Comparison of ENCODE assay signal across 8 cellular contexts in the genomic region with DNA sequence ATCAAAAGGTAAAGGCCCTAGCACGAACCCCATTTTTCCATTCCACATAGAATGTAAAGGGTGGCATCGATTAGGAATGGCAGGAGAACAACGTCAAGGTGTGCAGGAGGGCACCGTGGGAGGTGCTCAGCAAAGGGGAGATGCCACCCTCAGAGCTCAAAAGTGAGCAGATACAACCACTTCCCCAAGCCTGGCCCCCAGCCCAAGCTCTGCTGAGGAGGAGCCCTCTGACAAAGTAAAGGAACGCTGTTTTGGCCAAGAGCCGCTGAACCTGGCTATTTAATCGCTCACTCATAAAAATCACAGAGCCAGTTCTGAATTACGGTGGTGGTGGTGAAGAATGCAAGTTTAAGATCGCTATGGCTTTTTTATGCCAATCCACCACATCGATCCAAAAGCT. TPM values are rescaled to one million over a fixed set of nuclear protein-coding genes. Genes with fewer than 3 reads are reported as not detected.
DNase-seq lines count a peak whose midpoint lies in the region; ATAC-seq, FAIRE-seq and TF ChIP-seq lines count a peak whose summit lies in the region.

No MANE protein-coding gene starts in this region.

- H2AFZ ChIP-seq in astrocyte (ENCODE audit: low read depth, low read length), result peak overlapping the region; percentile 99

- H3K4me3 Mint-ChIP-seq in activated naive CD4-positive, alpha-beta T cell treated with anti-CD3 and anti-CD28 coated beads, Interleukin-2, amount 50 U/mL, for 24 hours, result peak overlapping the region; percentile 90
- peak overlapping the region; percentile 97 for H3K4me3 Mint-ChIP-seq in astrocyte (ENCODE audit: unreplicated experiment)

- TF ChIP-seq CTCF in astrocyte (IDR thresholded peaks at IDR 0.05; ENCODE audit: insufficient read depth, low read depth, low read length) (no peak), lower leg skin (IDR thresholded peaks at IDR 0.05) (no peak), upper lobe of left lung (IDR thresholded peaks at IDR 0.05) (no peak)

- H3K27ac ChIP-seq in astrocyte (ENCODE audit: low read depth, low read length) (peak overlapping the region; percentile 56), upper lobe of left lung (peak overlapping the region; percentile 75 to 91 (median 83))

- peak overlapping the region; percentile 76 for H3K4me3 ChIP-seq in astrocyte (ENCODE audit: insufficient read depth, low read depth, low read length)
- peak overlapping the region; percentile 70 for H3K4me3 ChIP-seq in lower leg skin (ENCODE audit: low read depth, poor library complexity, severe bottlenecking)
- peak overlapping the region; percentile 54 to 92 (median 80) for H3K4me3 ChIP-seq in upper lobe of left lung

- H4K20me1 ChIP-seq in astrocyte (ENCODE audit: insufficient read depth, low read length), result peaks cover 17% of the 10 kb centered on the region

- TF ChIP-seq POLR2A in lower leg skin (IDR thresholded peaks at IDR 0.05) (no peak), upper lobe of left lung (IDR thresholded peaks at IDR 0.05) (no peak)

- H3K36me3 ChIP-seq in astrocyte (ENCODE audit: insufficient read depth, low read length), result no peaks in the 10 kb centered on the region
- H3K36me3 ChIP-seq in upper lobe of left lung, result no peaks in the 10 kb centered on the region

- H3K9me3 ChIP-seq in astrocyte (ENCODE audit: insufficient read depth, low read depth, low read length), result no peaks in the 10 kb centered on the region
- no peaks in the 10 kb centered on the region for H3K9me3 ChIP-seq in upper lobe of left lung

- no peak for DNase-seq in activated naive CD4-positive, alpha-beta T cell treated with Interleukin-2 at 50 U/mL for 16 hours
- DNase-seq in astrocyte (ENCODE audit: low read depth) (no peak), lower leg skin (ENCODE audit: low spot score in 2 of 2) (peak in 1 of 2 donors; percentile 81), upper lobe of left lung (no peak), NCI-H1092 (lab: John Stamatoyannopoulos, UW) (no peak)

- H3K9me3 Mint-ChIP-seq in activated naive CD4-positive, alpha-beta T cell treated with anti-CD3 and anti-CD28 coated beads, Interleukin-2, amount 50 U/mL, for 24 hours, result no peaks in the 10 kb centered on the region
- peaks cover 3% of the 10 kb centered on the region for H3K9me3 Mint-ChIP-seq in astrocyte (ENCODE audit: unreplicated experiment)

- peak overlapping the region; percentile 95 for H3K27ac Mint-ChIP-seq in activated naive CD4-positive, alpha-beta T cell treated with anti-CD3 and anti-CD28 coated beads, Interleukin-2, amount 50 U/mL, for 24 hours
- peak overlapping the region; percentile 90 for H3K27ac Mint-ChIP-seq in astrocyte (ENCODE audit: unreplicated experiment)

- H3K27me3 ChIP-seq in astrocyte (ENCODE audit: insufficient read depth, low read length), result no peaks in the 10 kb centered on the region
- no peaks in the 10 kb centered on the region for H3K27me3 ChIP-seq in upper lobe of left lung

- WGBS in lower leg skin, 2 donors, result 24% methylated on average over 10 of the region's 10 CpGs
- WGBS in upper lobe of left lung, 2 donors, result 30 to 40% methylated on average over 10 of the region's 10 CpGs

- peak overlapping the region; percentile 97 for H3K4me2 ChIP-seq in astrocyte (ENCODE audit: low read length)

- H3K4me1 ChIP-seq in astrocyte (ENCODE audit: insufficient read depth, low read length) (peaks cover 7% of the 10 kb centered on the region), upper lobe of left lung (peaks cover 6 to 17% (median 13%) of the 10 kb centered on the region in 4 donors)

- H3K9ac ChIP-seq in astrocyte (ENCODE audit: low read length), result peak overlapping the region; percentile 86

- H3K27me3 Mint-ChIP-seq in activated naive CD4-positive, alpha-beta T cell treated with anti-CD3 and anti-CD28 coated beads, Interleukin-2, amount 50 U/mL, for 24 hours, result no peaks in the 10 kb centered on the region
- H3K27me3 Mint-ChIP-seq in astrocyte (ENCODE audit: low read depth, unreplicated experiment), result peaks cover 5% of the 10 kb centered on the region

- no peak for ATAC-seq in upper lobe of left lung (ENCODE audit: low FRiP score in 2 of 2)
- ATAC-seq in HG02973 (IDR thresholded peaks at IDR 0.05; ENCODE audit: unreplicated experiment), result no peak
- ATAC-seq in HG02763 (IDR thresholded peaks at IDR 0.05; ENCODE audit: unreplicated experiment), result no peak

- peaks cover 39% of the 10 kb centered on the region for H3K4me1 Mint-ChIP-seq in activated naive CD4-positive, alpha-beta T cell treated with anti-CD3 and anti-CD28 coated beads, Interleukin-2, amount 50 U/mL, for 24 hours
- peaks cover 3% of the 10 kb centered on the region for H3K4me1 Mint-ChIP-seq in astrocyte (ENCODE audit: low read depth, unreplicated experiment)

- H3K79me2 ChIP-seq in astrocyte (ENCODE audit: insufficient read depth, low read length), result peaks cover 12% of the 10 kb centered on the region

- no peak for FAIRE-seq in astrocyte (lab: Jason Lieb, UNC)

- peaks cover 2% of the 10 kb centered on the region for H3K36me3 Mint-ChIP-seq in activated naive CD4-positive, alpha-beta T cell treated with anti-CD3 and anti-CD28 coated beads, Interleukin-2, amount 50 U/mL, for 24 hours
- peaks cover 2% of the 10 kb centered on the region for H3K36me3 Mint-ChIP-seq in astrocyte (ENCODE audit: low read depth, unreplicated experiment)

- intact Hi-C loops in lower leg skin (cut with DNase I; ENCODE audit: low total_unique reads), result no loop called here

- TF ChIP-seq EP300 in upper lobe of left lung (IDR thresholded peaks at IDR 0.05), result no peak

RNA-seq across cellular contexts. Expression of a gene that starts 12.4 kb away (rescaled TPM):
- total RNA-seq in astrocyte (25.6 and 27.6 TPM in 2 replicates), lower leg skin (10 to 100 TPM; 15.7 to 30.7 (median 21.9) TPM), upper lobe of left lung (10 to 100 TPM; 14.7 to 56.8 (median 31.0) TPM)
